21 cellular contexts compared by ENCODE assay signal in the genomic region with DNA sequence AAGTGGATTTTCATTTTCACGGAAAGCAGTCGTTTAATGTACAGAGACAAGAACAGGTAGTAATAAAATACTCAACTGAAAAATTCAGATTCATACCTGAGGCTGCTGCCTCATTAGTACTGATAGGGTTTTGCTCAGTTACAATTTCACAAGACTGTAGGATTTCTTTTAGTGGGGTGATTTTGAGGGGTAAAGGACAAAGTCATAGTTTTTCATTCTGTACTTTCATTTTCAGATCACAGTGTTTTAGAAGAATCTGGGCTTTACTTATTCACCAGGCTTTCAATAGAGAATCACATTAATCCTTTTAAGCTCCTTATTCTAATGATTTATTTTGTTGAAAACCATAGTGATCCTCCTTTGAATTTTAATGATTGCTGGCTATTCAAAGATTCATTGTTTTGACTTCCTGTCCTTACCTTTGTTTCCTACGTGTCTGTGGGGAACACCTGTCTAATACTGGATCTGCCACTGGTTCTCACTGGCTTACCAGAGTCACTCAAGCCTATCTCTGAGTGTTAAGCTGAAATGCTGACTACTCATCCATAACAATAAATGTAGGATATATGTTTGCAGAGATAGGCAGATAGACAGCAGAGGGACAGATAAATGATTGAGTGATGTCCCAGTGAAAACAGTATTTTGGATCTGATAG.
A peak's percentile ranks its signal among the peaks of the same experiment; 100 is the strongest.
DNase-seq lines count a peak whose midpoint lies in the region; ATAC-seq lines count a peak whose summit lies in the region.
"Had no signal": no experiment of that assay in that cellular context is flagged by ENCODE, and none has a peak within 500 bp of the region (broad histone marks: within the 10 kb centered on the region; RNA-seq: fewer than 3 reads in every experiment).

No MANE protein-coding gene starts in this region.

- H3K27ac Mint-ChIP-seq in naive thymus-derived CD4-positive, alpha-beta T cell = no peak overlapping the region
- H3K27ac Mint-ChIP-seq: activated naive CD8-positive, alpha-beta T cell treated with anti-CD3 and anti-CD28 coated beads, Interleukin-2, amount 50 U/mL, for 24 hours; activated T-cell treated with anti-CD3 and anti-CD28 coated beads, Interleukin-2, amount 50 U/mL, for 24 hours; T-helper 1 cell treated with Interleukin-12 subunit alpha and Interleukin-12 subunit beta and Interleukin-4 antibody, amounts not matched to agents 30 μg/mL and 1 μg/mL, for 36 hours had no signal

- no peaks in the 10 kb centered on the region for H3K27me3 Mint-ChIP-seq in naive thymus-derived CD4-positive, alpha-beta T cell
- H3K27me3 Mint-ChIP-seq: activated naive CD8-positive, alpha-beta T cell treated with anti-CD3 and anti-CD28 coated beads, Interleukin-2, amount 50 U/mL, for 24 hours; activated T-cell treated with anti-CD3 and anti-CD28 coated beads, Interleukin-2, amount 50 U/mL, for 24 hours had no signal

- no peaks in the 10 kb centered on the region for H3K9me3 ChIP-seq in naive thymus-derived CD4-positive, alpha-beta T cell (ENCODE audit: control insufficient read depth in 2 of 3, low read length in 3 of 3)
- H3K9me3 ChIP-seq: vagina had no signal

- intact Hi-C loops in naive thymus-derived CD4-positive, alpha-beta T cell (cut with micrococcal nuclease) = no loop called here

- H3K27ac ChIP-seq in naive thymus-derived CD4-positive, alpha-beta T cell (ENCODE audit: low read depth, low read length) = no peak overlapping the region
- H3K27ac ChIP-seq: epithelial cell of prostate, vagina had no signal

- ATAC-seq in GM18870 (IDR thresholded peaks at IDR 0.05; ENCODE audit: unreplicated experiment) (peak; percentile 57), GM21447 (IDR thresholded peaks at IDR 0.05; ENCODE audit: unreplicated experiment) (no peak)
- ATAC-seq in naive thymus-derived CD4-positive, alpha-beta T cell = no peak
- ATAC-seq: activated naive CD8-positive, alpha-beta T cell treated with anti-CD3 and anti-CD28 coated beads, Interleukin-2, amount 50 U/mL, for 24 hours; left cardiac atrium; sciatic nerve had no signal

- POLR2A ChIA-PET in naive thymus-derived CD4-positive, alpha-beta T cell (lab: Charles Lee) = no interaction called here

- no peak overlapping the region for H3K4me3 Mint-ChIP-seq in naive thymus-derived CD4-positive, alpha-beta T cell
- H3K4me3 Mint-ChIP-seq: activated naive CD8-positive, alpha-beta T cell treated with anti-CD3 and anti-CD28 coated beads, Interleukin-2, amount 50 U/mL, for 24 hours; activated T-cell treated with anti-CD3 and anti-CD28 coated beads, Interleukin-2, amount 50 U/mL, for 24 hours; T-helper 1 cell treated with Interleukin-12 subunit alpha and Interleukin-12 subunit beta and Interleukin-4 antibody, amounts not matched to agents 30 μg/mL and 1 μg/mL, for 36 hours had no signal

- H3K36me3 Mint-ChIP-seq in naive thymus-derived CD4-positive, alpha-beta T cell = peaks cover 0 to 15% (median 4%) of the 10 kb centered on the region in 5 donors

- H3K9me3 Mint-ChIP-seq in naive thymus-derived CD4-positive, alpha-beta T cell = no peaks in the 10 kb centered on the region
- H3K9me3 Mint-ChIP-seq: activated naive CD8-positive, alpha-beta T cell treated with anti-CD3 and anti-CD28 coated beads, Interleukin-2, amount 50 U/mL, for 24 hours; activated T-cell treated with anti-CD3 and anti-CD28 coated beads, Interleukin-2, amount 50 U/mL, for 24 hours; T-helper 1 cell treated with Interleukin-12 subunit alpha and Interleukin-12 subunit beta and Interleukin-4 antibody, amounts not matched to agents 30 μg/mL and 1 μg/mL, for 36 hours had no signal

- CTCF ChIA-PET in naive thymus-derived CD4-positive, alpha-beta T cell (lab: Charles Lee) = no interaction called here

- no peaks in the 10 kb centered on the region for H3K27me3 ChIP-seq in naive thymus-derived CD4-positive, alpha-beta T cell (ENCODE audit: control insufficient read depth in 2 of 2, insufficient read depth in 2 of 2, low read length in 2 of 2)
- H3K27me3 ChIP-seq: vagina had no signal

- no peak overlapping the region for H3K4me3 ChIP-seq in naive thymus-derived CD4-positive, alpha-beta T cell (ENCODE audit: low read length)
- H3K4me3 ChIP-seq: vagina had no signal

- DNase-seq in COLO668 (lab: John Stamatoyannopoulos, UW; ENCODE audit: unreplicated experiment) (peak; percentile 62), NCI-H2029 treated with DMSO at 0.1 percent for 48 hours (lab: John Stamatoyannopoulos, UW) (peak; percentile 100), NCI-H774 (lab: John Stamatoyannopoulos, UW) (peak; percentile 77), DMS 273 treated with DMSO at 0.1 percent for 48 hours (lab: John Stamatoyannopoulos, UW) (no peak)
- DNase-seq in naive thymus-derived CD4-positive, alpha-beta T cell = no peak
- DNase-seq in effector CD4-positive, alpha-beta T cell = no peak
- DNase-seq: activated CD4-positive, alpha-beta T cell treated with anti-CD3 and anti-CD28 coated beads for 4 hours; activated gamma-delta T cell treated with Interleukin-2 at 50 U/mL for 16 hours; activated naive CD8-positive, alpha-beta T cell treated with anti-CD3 and anti-CD28 coated beads, Interleukin-2, amount 50 U/mL, for 24 hours; activated T-cell treated with anti-CD3 and anti-CD28 coated beads, Interleukin-2, amount 50 U/mL, for 24 hours; head of caudate nucleus; left cardiac atrium; mammary epithelial cell; NCI-H1048; stimulated activated naive CD4-positive, alpha-beta T cell treated with Interleukin-2 at 50 U/mL for 16 hours had no signal

- no peaks in the 10 kb centered on the region for H3K4me1 ChIP-seq in naive thymus-derived CD4-positive, alpha-beta T cell (ENCODE audit: control insufficient read depth in 2 of 2, insufficient read depth in 2 of 2, low read length in 2 of 2)
- H3K4me1 ChIP-seq: vagina had no signal

- H3K36me3 ChIP-seq in naive thymus-derived CD4-positive, alpha-beta T cell (ENCODE audit: control insufficient read depth in 2 of 3, insufficient read depth in 3 of 3, low read length in 3 of 3) = no peaks in the 10 kb centered on the region
- H3K36me3 ChIP-seq: vagina had no signal

- no peaks in the 10 kb centered on the region for H3K4me1 Mint-ChIP-seq in naive thymus-derived CD4-positive, alpha-beta T cell
- H3K4me1 Mint-ChIP-seq: activated naive CD8-positive, alpha-beta T cell treated with anti-CD3 and anti-CD28 coated beads, Interleukin-2, amount 50 U/mL, for 24 hours had no signal

Comparison
In these comparisons a context has a peak if more than half of its experiments do, and no peak if none do; other contexts are left out.
1. DNase-seq: peak in COLO668 (single experiment), NCI-H2029 treated with DMSO at 0.1 percent for 48 hours (single experiment) and NCI-H774 (single experiment); none in naive thymus-derived CD4-positive, alpha-beta T cell (0 of 9), DMS 273 treated with DMSO at 0.1 percent for 48 hours (single experiment) and effector CD4-positive, alpha-beta T cell (single experiment).